ENCODE assay signal across 13 cellular contexts in genomic region chr3:46936733-46937250, GRCh38. TPM values are rescaled to one million over a fixed set of nuclear protein-coding genes. Genes with fewer than 3 reads are reported as not detected.
DNase-seq lines count a peak whose midpoint lies in the region; ATAC-seq and TF ChIP-seq lines count a peak whose summit lies in the region.
"Had no signal": no experiment of that assay in that cellular context is flagged by ENCODE, and none has a peak within 500 bp of the region (broad histone marks: within the 10 kb centered on the region; RNA-seq: fewer than 3 reads in every experiment).

No MANE protein-coding gene starts in this region.

- peaks cover 28% of the 10 kb centered on the region for H3K36me3 Mint-ChIP-seq in brain
- peaks cover 53% of the 10 kb centered on the region for H3K36me3 Mint-ChIP-seq in activated T-helper 2 cell treated with anti-CD3 and anti-CD28 coated beads, Interferon-gamma antibody, Interleukin-2, Interleukin-4, amounts not matched to agents 10 μg/mL and 5 μg/mL and 100 μg/mL, durations not matched to agents 14 hours and 24 hours and 36 hours (ENCODE audit: low read depth)

- H4K20me1 ChIP-seq in OCI-LY7 (ENCODE audit: insufficient read depth, low read length) = peaks cover 9% of the 10 kb centered on the region; the same call in 1 of the 2 replicates

- H3K27ac ChIP-seq in cardiac muscle cell (peak overlapping the region; percentile 95), muscle layer of colon (ENCODE audit: low read depth, low read length) (peak overlapping the region; percentile 32), upper lobe of right lung (peak overlapping the region; percentile 75), OCI-LY7 (ENCODE audit: low read depth, low read length, poor library complexity, severe bottlenecking) (no peak overlapping the region)
- H3K27ac ChIP-seq: C4-2B had no signal

- peaks cover 3% of the 10 kb centered on the region for H3K27me3 Mint-ChIP-seq in brain
- H3K27me3 Mint-ChIP-seq in activated T-helper 2 cell treated with anti-CD3 and anti-CD28 coated beads, Interferon-gamma antibody, Interleukin-2, Interleukin-4, amounts not matched to agents 10 μg/mL and 5 μg/mL and 100 μg/mL, durations not matched to agents 14 hours and 24 hours and 36 hours (ENCODE audit: low read depth) = no peaks in the 10 kb centered on the region

- TF ChIP-seq CTCF in cardiac muscle cell (IDR thresholded peaks at IDR 0.05; ENCODE audit: low read depth, low read length) = no peak
- TF ChIP-seq CTCF in brain (conservative IDR thresholded peaks at IDR 0.05) = no peak
- no peak for TF ChIP-seq CTCF in upper lobe of right lung (IDR thresholded peaks at IDR 0.05)
- no peak for TF ChIP-seq CTCF in OCI-LY7 (conservative IDR thresholded peaks at IDR 0.05; ENCODE audit: low read length)

- H2AFZ ChIP-seq in OCI-LY7 (ENCODE audit: low read length) = no peak overlapping the region

- H3K9me3 Mint-ChIP-seq in brain = no peaks in the 10 kb centered on the region
- no peaks in the 10 kb centered on the region for H3K9me3 Mint-ChIP-seq in activated T-helper 2 cell treated with anti-CD3 and anti-CD28 coated beads, Interferon-gamma antibody, Interleukin-2, Interleukin-4, amounts not matched to agents 10 μg/mL and 5 μg/mL and 100 μg/mL, durations not matched to agents 14 hours and 24 hours and 36 hours

- CTCF ChIA-PET in OCI-LY7 (lab: Charles Lee; ENCODE audit: unreplicated experiment) = interaction anchor here (1.2 kb wide), 1 partner anchor 50 kb away, joined by 3 read pairs; no protein-coding TSS in a partner anchor

- H3K4me1 ChIP-seq in cardiac muscle cell (ENCODE audit: low read depth) = peaks cover 60% of the 10 kb centered on the region
- peaks cover 60% of the 10 kb centered on the region for H3K4me1 ChIP-seq in muscle layer of colon (ENCODE audit: insufficient read depth, low read length)
- H3K4me1 ChIP-seq in upper lobe of right lung = peaks cover 52% of the 10 kb centered on the region
- H3K4me1 ChIP-seq in OCI-LY7 (ENCODE audit: insufficient read depth, low read length, poor library complexity, severe bottlenecking) = peaks cover 70% of the 10 kb centered on the region

- no peak overlapping the region for H3K9ac ChIP-seq in muscle layer of colon (ENCODE audit: low read length)

- DNase-seq in cardiac muscle cell (ENCODE audit: low read depth in 1 of 2, low spot score in 1 of 2) = no peak
- no peak for DNase-seq in left ventricle myocardium superior
- DNase-seq in upper lobe of right lung = no peak
- no peak for DNase-seq in activated T-helper 2 cell treated with anti-CD3 and anti-CD28 coated beads, Interferon-gamma antibody, Interleukin-2, Interleukin-4, amounts not matched to agents 10 μg/mL and 5 μg/mL and 100 μg/mL, durations not matched to agents 14 hours and 24 hours and 36 hours (ENCODE audit: low spot score)
- DNase-seq in OCI-LY7 (ENCODE audit: low spot score) = no peak
- DNase-seq in activated naive CD4-positive, alpha-beta T cell treated with Interleukin-2 at 50 U/mL for 16 hours = no peak
- DNase-seq: hippocampal formation had no signal

- ATAC-seq in left ventricle myocardium superior (no peak), upper lobe of right lung (no peak)
- ATAC-seq: Panc1 had no signal

- no peak overlapping the region for H3K4me2 ChIP-seq in OCI-LY7 (ENCODE audit: low read length)

- POLR2A ChIA-PET in OCI-LY7 (lab: Charles Lee) = no interaction called here

- intact Hi-C loops in left ventricle myocardium superior (cut with micrococcal nuclease) = no loop called here
- intact Hi-C loops in upper lobe of right lung (cut with DNase I) = no loop called here
- intact Hi-C loops in activated T-helper 2 cell treated with anti-CD3 and anti-CD28 coated beads, Interferon-gamma antibody, Interleukin-2, Interleukin-4, amounts not matched to agents 10 μg/mL and 5 μg/mL and 100 μg/mL, durations not matched to agents 14 hours and 24 hours and 36 hours (cut with micrococcal nuclease) = no loop called here
- intact Hi-C loops in OCI-LY7 (cut with micrococcal nuclease; ENCODE audit: unreplicated experiment) = no loop called here

- H3K4me1 Mint-ChIP-seq in brain = peaks cover 53% of the 10 kb centered on the region
- peaks cover 35% of the 10 kb centered on the region for H3K4me1 Mint-ChIP-seq in activated T-helper 2 cell treated with anti-CD3 and anti-CD28 coated beads, Interferon-gamma antibody, Interleukin-2, Interleukin-4, amounts not matched to agents 10 μg/mL and 5 μg/mL and 100 μg/mL, durations not matched to agents 14 hours and 24 hours and 36 hours (ENCODE audit: low read depth)

- H3K36me3 ChIP-seq in cardiac muscle cell (no peaks in the 10 kb centered on the region), muscle layer of colon (ENCODE audit: insufficient read depth, low read length) (peaks cover 35% of the 10 kb centered on the region), upper lobe of right lung (peaks cover 28% of the 10 kb centered on the region), OCI-LY7 (ENCODE audit: insufficient read depth, low read length) (peaks cover 95% of the 10 kb centered on the region)
- H3K36me3 ChIP-seq: ovary had no signal

- no peaks in the 10 kb centered on the region for H3K27me3 ChIP-seq in cardiac muscle cell
- H3K27me3 ChIP-seq in muscle layer of colon (ENCODE audit: control insufficient read depth in 1 of 2, insufficient read depth in 2 of 2, low read length in 2 of 2) = no peaks in the 10 kb centered on the region
- H3K27me3 ChIP-seq in upper lobe of right lung = no peaks in the 10 kb centered on the region
- H3K27me3 ChIP-seq: ovary had no signal

- H3K27ac Mint-ChIP-seq in brain = peak overlapping the region; percentile 33 to 93 (median 62)
- no peak overlapping the region for H3K27ac Mint-ChIP-seq in activated T-helper 2 cell treated with anti-CD3 and anti-CD28 coated beads, Interferon-gamma antibody, Interleukin-2, Interleukin-4, amounts not matched to agents 10 μg/mL and 5 μg/mL and 100 μg/mL, durations not matched to agents 14 hours and 24 hours and 36 hours

- no peaks in the 10 kb centered on the region for H3K9me3 ChIP-seq in cardiac muscle cell (ENCODE audit: low read depth)
- no peaks in the 10 kb centered on the region for H3K9me3 ChIP-seq in muscle layer of colon (ENCODE audit: low read length)
- H3K9me3 ChIP-seq in upper lobe of right lung = no peaks in the 10 kb centered on the region
- no peaks in the 10 kb centered on the region for H3K9me3 ChIP-seq in OCI-LY7 (ENCODE audit: low read length)
- H3K9me3 ChIP-seq: ovary had no signal

- no peaks in the 10 kb centered on the region for H3K9me2 ChIP-seq in OCI-LY7 (ENCODE audit: insufficient read depth, low read length)

- H3K79me2 ChIP-seq in OCI-LY7 (ENCODE audit: insufficient read depth, low read depth, low read length) = peaks cover 96% of the 10 kb centered on the region

- no TSS peak for BruUV-seq in OCI-LY7 (replicated peaks; lab: Mats Ljungman, UMichigan)

- no peak overlapping the region for H3K4me3 ChIP-seq in cardiac muscle cell
- H3K4me3 ChIP-seq in muscle layer of colon (ENCODE audit: low read depth in 1 of 2, low read length in 2 of 2) = no peak overlapping the region
- no peak overlapping the region for H3K4me3 ChIP-seq in upper lobe of right lung
- H3K4me3 ChIP-seq in OCI-LY7 (ENCODE audit: low read depth, low read length, poor library complexity, severe bottlenecking) = no peak overlapping the region
- H3K4me3 ChIP-seq: ovary had no signal

- H3K4me3 Mint-ChIP-seq in brain = no peak overlapping the region
- no peak overlapping the region for H3K4me3 Mint-ChIP-seq in activated T-helper 2 cell treated with anti-CD3 and anti-CD28 coated beads, Interferon-gamma antibody, Interleukin-2, Interleukin-4, amounts not matched to agents 10 μg/mL and 5 μg/mL and 100 μg/mL, durations not matched to agents 14 hours and 24 hours and 36 hours (ENCODE audit: low read depth)

RNA-seq across cellular contexts. Expression of gene CCDC12, which starts 39.8 kb away (rescaled TPM):
- total RNA-seq in cardiac muscle cell (43.9 and 53.8 TPM in 2 replicates), left ventricle myocardium superior (29.6 TPM), upper lobe of right lung (42.1 TPM), OCI-LY7 (2022) (107 and 116 TPM in 2 replicates)
- polyA plus RNA-seq in cardiac muscle cell (73.1 and 78.4 TPM in 2 replicates), brain (ENCODE audit: insufficient read depth, low read depth, low replicate concordance) (36.7 TPM)
- 65.3 and 69.2 TPM in 2 replicates for total RNA-seq in activated T-helper 2 cell treated with anti-CD3 and anti-CD28 coated beads, Interferon-gamma antibody, Interleukin-2, Interleukin-4, amounts not matched to agents 10 μg/mL and 5 μg/mL and 100 μg/mL, durations not matched to agents 14 hours and 24 hours and 36 hours
- 74.9 and 102 TPM in 2 replicates for total RNA-seq in OCI-LY7 (2014; rRNA removed; shearing (Covaris generic))

RNA-seq across cellular contexts. Expression of gene NBEAL2, which starts 42.7 kb away (rescaled TPM):
- 10.6 and 14.2 TPM in 2 replicates for total RNA-seq in cardiac muscle cell
- 7.8 and 8.3 TPM in 2 replicates for polyA plus RNA-seq in cardiac muscle cell
- 11.4 TPM for total RNA-seq in left ventricle myocardium superior
- 4.6 TPM for polyA plus RNA-seq in brain (ENCODE audit: insufficient read depth, low read depth, low replicate concordance)
- 116 TPM for total RNA-seq in upper lobe of right lung
- 120 and 129 TPM in 2 replicates for total RNA-seq in activated T-helper 2 cell treated with anti-CD3 and anti-CD28 coated beads, Interferon-gamma antibody, Interleukin-2, Interleukin-4, amounts not matched to agents 10 μg/mL and 5 μg/mL and 100 μg/mL, durations not matched to agents 14 hours and 24 hours and 36 hours
- 53.3 and 74.9 TPM in 2 replicates for total RNA-seq in OCI-LY7 (2014; rRNA removed; shearing (Covaris generic))
- 129 and 149 TPM in 2 replicates for total RNA-seq in OCI-LY7 (2022)

RNA-seq across cellular contexts. Expression of gene PTH1R, which starts 59.3 kb away (rescaled TPM):
- 101 and 121 TPM in 2 replicates for total RNA-seq in cardiac muscle cell
- 112 and 164 TPM in 2 replicates for polyA plus RNA-seq in cardiac muscle cell
- total RNA-seq in left ventricle myocardium superior = 13.0 TPM
- polyA plus RNA-seq in brain (ENCODE audit: insufficient read depth, low read depth, low replicate concordance) = 10.9 TPM
- 14.9 TPM for total RNA-seq in upper lobe of right lung
- not detected in 2 replicates for total RNA-seq in activated T-helper 2 cell treated with anti-CD3 and anti-CD28 coated beads, Interferon-gamma antibody, Interleukin-2, Interleukin-4, amounts not matched to agents 10 μg/mL and 5 μg/mL and 100 μg/mL, durations not matched to agents 14 hours and 24 hours and 36 hours
- total RNA-seq in OCI-LY7 (2014; rRNA removed; shearing (Covaris generic)) = not detected in 2 replicates
- total RNA-seq in OCI-LY7 (2022) = not detected in 2 replicates
- total RNA-seq: activated CD8-positive, alpha-beta memory T cell treated with anti-CD3 and anti-CD28 coated beads for 36 hours had no signal

Comparison
In these comparisons a context has a peak if more than half of its experiments do, and no peak if none do; other contexts are left out.
1. RNA of gene PTH1R, which starts 59.3 kb away (total RNA-seq): 101 to 121 TPM in cardiac muscle cell, 14.9 TPM in upper lobe of right lung (single experiment) and 13.0 TPM in left ventricle myocardium superior (single experiment); not detected in activated T-helper 2 cell treated with anti-CD3 and anti-CD28 coated beads, Interferon-gamma antibody, Interleukin-2, Interleukin-4, amounts not matched to agents 10 μg/mL and 5 μg/mL and 100 μg/mL, durations not matched to agents 14 hours and 24 hours and 36 hours and not detected in OCI-LY7; every median in the first group is over 10 times any median in the second.